Comparison of ENCODE assay signal across 1 cellular context in genomic region chr5:178201221-178201926, GRCh38.
TF ChIP-seq lines count a peak whose summit lies in the region.

No MANE protein-coding gene starts in this region.

TF ChIP-seq in WTC11, 78 proteins besides CTCF, POLR2A, EP300 and RAD21 (continued from another document):
- no peak for TF ChIP-seq ZNF219 (CRISPR knock-in tag; IDR thresholded peaks at IDR 0.05; ENCODE audit: borderline replicate concordance)
- TF ChIP-seq ZSCAN18 (CRISPR knock-in tag; IDR thresholded peaks at IDR 0.05) = no peak
- no peak for TF ChIP-seq FOXJ3 (CRISPR knock-in tag; IDR thresholded peaks at IDR 0.05; ENCODE audit: borderline replicate concordance)
- no peak for TF ChIP-seq ZNF121 (CRISPR knock-in tag; IDR thresholded peaks at IDR 0.05)
- no peak for TF ChIP-seq ZNF138 (CRISPR knock-in tag; conservative IDR thresholded peaks at IDR 0.05)
- TF ChIP-seq ZNF671 (CRISPR knock-in tag; IDR thresholded peaks at IDR 0.05) = no peak
- TF ChIP-seq MXD4 (CRISPR knock-in tag; IDR thresholded peaks at IDR 0.05; ENCODE audit: borderline replicate concordance) = no peak
- TF ChIP-seq NFYB (CRISPR knock-in tag; conservative IDR thresholded peaks at IDR 0.05; ENCODE audit: low read depth) = no peak
- TF ChIP-seq NR1H2 (CRISPR knock-in tag; IDR thresholded peaks at IDR 0.05) = no peak
